ENCODE assay signal across 1 cellular context in genomic region chr1:226287587-226287986, GRCh38.
TF ChIP-seq lines count a peak whose summit lies in the region.

No MANE protein-coding gene starts in this region.

TF ChIP-seq in HEK293, 187 proteins besides CTCF, POLR2A, EP300 and RAD21 (continued from another document):
- TF ChIP-seq ZNF26 (tag by site-specific recombination; IDR thresholded peaks at IDR 0.05) = no peak
- 0 out of 2 replicates have a peak, but pooled peaks have one; percentile 23 for TF ChIP-seq ZEB2 (tag by site-specific recombination; IDR thresholded peaks at IDR 0.05)
- TF ChIP-seq ATF2 (tag by site-specific recombination; IDR thresholded peaks at IDR 0.05; ENCODE audit: low read depth) = peak; percentile 73
- peak; percentile 16; the same call in 1 of the 2 replicates for TF ChIP-seq ZBTB8A (tag by site-specific recombination; IDR thresholded peaks at IDR 0.05)
